Comparison of ENCODE assay signal across 8 cellular contexts in genomic region chr1:166165661-166166399, GRCh38. TPM values are rescaled to one million over a fixed set of nuclear protein-coding genes. Genes with fewer than 3 reads are reported as not detected.
A peak's percentile ranks its signal among the peaks of the same experiment; 100 is the strongest.
DNase-seq lines count a peak whose midpoint lies in the region; ATAC-seq, FAIRE-seq and TF ChIP-seq lines count a peak whose summit lies in the region.

No MANE protein-coding gene starts in this region.

- WGBS in adrenal gland, 4 donors: 1 to 2% (median 2%) methylated on average over 24 to 71 of the region's 71 CpGs

- H3K36me3 ChIP-seq in adrenal gland (replicated peaks in 1 of 2): no peaks in the 10 kb centered on the region

- no peak overlapping the region for H3K27ac Mint-ChIP-seq in HFFc6

- intact Hi-C loops in adrenal gland (cut with DNase I): loop anchor here in 1 of 2 donors (10.0 kb wide), 1 partner anchor 231 kb away; no protein-coding TSS in a partner anchor

- DNase-seq in GM12891 (ENCODE audit: insufficient read length, low spot score) (peak; percentile 24), adrenal gland (peak in 4 of 7 donors; percentile 4 to 22 (median 15)), NCI-H446 (lab: John Stamatoyannopoulos, UW) (no peak), COR-L47 (lab: John Stamatoyannopoulos, UW) (no peak), HFFc6 (no peak)
- peak; percentile 21 to 23 for DNase-seq in stimulated activated CD4-positive, alpha-beta T cell treated with anti-CD3 and anti-CD28 coated beads, Interleukin-2, amount 100 ng/mL, for 24 hours

- no peak for FAIRE-seq in GM12891 (lab: Jason Lieb, UNC)

- peaks cover 4% of the 10 kb centered on the region; the same call in 1 of the 2 replicates for H3K27me3 Mint-ChIP-seq in HFFc6 (ENCODE audit: insufficient read depth)

- TF ChIP-seq CTCF in adrenal gland (IDR thresholded peaks at IDR 0.05) (no peak), HFFc6 (IDR thresholded peaks at IDR 0.05) (no peak)

- TF ChIP-seq POLR2A in GM12891 (IDR thresholded peaks at IDR 0.05; ENCODE audit: low read depth, low read length): no peak
- no peak for TF ChIP-seq POLR2A in adrenal gland (IDR thresholded peaks at IDR 0.05)

- no peaks in the 10 kb centered on the region for H3K27me3 ChIP-seq in adrenal gland

- no peaks in the 10 kb centered on the region for H3K36me3 Mint-ChIP-seq in HFFc6 (ENCODE audit: low read depth)

- H3K9me3 ChIP-seq in adrenal gland (replicated peaks in 1 of 3): no peaks in the 10 kb centered on the region
- H3K9me3 ChIP-seq in iPS-18c (ENCODE audit: control insufficient read depth, insufficient read depth, low read length): no peaks in the 10 kb centered on the region

- ATAC-seq in HG03196 (IDR thresholded peaks at IDR 0.05; ENCODE audit: unreplicated experiment): peak; percentile 1

- no peaks in the 10 kb centered on the region for H3K9me3 Mint-ChIP-seq in HFFc6

- no peak overlapping the region for H3K4me3 Mint-ChIP-seq in HFFc6

- no peaks in the 10 kb centered on the region for H3K4me1 Mint-ChIP-seq in HFFc6 (ENCODE audit: low read depth)

- H3K27ac ChIP-seq in adrenal gland: no peak overlapping the region

- H3K4me3 ChIP-seq in adrenal gland (peak overlapping the region in 2 of 4 donors; percentile 35 to 77), iPS-18c (ENCODE audit: insufficient read depth, low read depth, low read length) (peak overlapping the region; percentile 53)

- peaks cover 13 to 20% of the 10 kb centered on the region in 2 donors for H3K4me1 ChIP-seq in adrenal gland (replicated peaks in 1 of 2)

TF ChIP-seq in GM12891, 5 proteins besides CTCF, POLR2A, EP300 and RAD21:
- TF ChIP-seq POLR2AphosphoS5 (IDR thresholded peaks at IDR 0.05; ENCODE audit: low read depth, low read length) (no peak), TAF1 (IDR thresholded peaks at IDR 0.05; ENCODE audit: low read depth, low read length) (no peak), PAX5 (IDR thresholded peaks at IDR 0.05; ENCODE audit: insufficient read depth, low read length, severe bottlenecking) (no peak), POU2F2 (IDR thresholded peaks at IDR 0.05; ENCODE audit: low read depth, low read length) (no peak)

RNA-seq across cellular contexts. Expression of gene FAM78B, which starts 1.0 kb away (rescaled TPM):
- polyA plus RNA-seq in GM12891 (2012; ENCODE audit: low read depth, missing spikeins): 0.51 TPM
- total RNA-seq in adrenal gland: 1 to 10 TPM in 5 of 8 donors, under 1 TPM in 3; 0.67 to 3.5 (median 1.2) TPM
- under 1 TPM; 0.51 to 0.99 (median 0.72) TPM for polyA plus RNA-seq in adrenal gland
- total RNA-seq in HFFc6 (2021; fragmentation: NEBNext Ultra II Directional; extraction: Animal tissue kit (Norgen Biotek cat#: 25700)): under 1 TPM in 2 of 6 experiments, not detected in 4; 0.11 to 0.14 TPM

Comparison
In these comparisons a context has a peak if more than half of its experiments do, and no peak if none do; other contexts are left out.
1. DNase-seq: peak in GM12891 (single experiment), adrenal gland (4 of 7) and stimulated activated CD4-positive, alpha-beta T cell treated with anti-CD3 and anti-CD28 coated beads, Interleukin-2, amount 100 ng/mL, for 24 hours (2 of 2); none in NCI-H446 (0 of 2), COR-L47 (single experiment) and HFFc6 (single experiment).